Comparison of ENCODE assay signal across 9 cellular contexts in the genomic region with DNA sequence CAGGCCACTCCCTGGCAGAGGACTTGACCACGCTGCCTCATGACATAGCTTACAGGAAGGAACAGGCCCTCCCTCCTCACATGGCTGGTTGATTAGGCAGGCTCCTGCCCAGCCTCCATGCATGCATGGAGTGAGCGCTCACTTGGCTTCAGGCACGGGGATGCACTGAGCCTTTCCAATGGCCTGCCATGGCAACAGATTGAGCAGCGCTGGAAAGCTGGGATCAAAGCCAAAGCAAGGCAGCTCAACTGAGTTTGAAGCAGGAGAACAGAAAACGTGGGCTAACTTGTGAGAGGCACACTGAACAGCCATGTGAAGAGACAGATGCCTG. TPM values are rescaled to one million over a fixed set of nuclear protein-coding genes. Genes with fewer than 3 reads are reported as not detected.
DNase-seq lines count a peak whose midpoint lies in the region; ATAC-seq, FAIRE-seq and TF ChIP-seq lines count a peak whose summit lies in the region.
"Had no signal": no experiment of that assay in that cellular context is flagged by ENCODE, and none has a peak within 500 bp of the region (broad histone marks: within the 10 kb centered on the region; RNA-seq: fewer than 3 reads in every experiment).

No MANE protein-coding gene starts in this region.

- no peak for FAIRE-seq in astrocyte (lab: Jason Lieb, UNC)

- H3K9me3 Mint-ChIP-seq in astrocyte (ENCODE audit: unreplicated experiment): no peaks in the 10 kb centered on the region

- H3K4me1 ChIP-seq in astrocyte (ENCODE audit: insufficient read depth, low read length): peaks cover 16% of the 10 kb centered on the region

- peaks cover 99% of the 10 kb centered on the region for H3K36me3 ChIP-seq in astrocyte (ENCODE audit: insufficient read depth, low read length)

- peaks cover 45% of the 10 kb centered on the region for H3K36me3 Mint-ChIP-seq in astrocyte (ENCODE audit: low read depth, unreplicated experiment)

- H3K27me3 ChIP-seq in astrocyte (ENCODE audit: insufficient read depth, low read length): no peaks in the 10 kb centered on the region

- peaks cover 51% of the 10 kb centered on the region for H3K4me1 Mint-ChIP-seq in astrocyte (ENCODE audit: low read depth, unreplicated experiment)

- no peak for TF ChIP-seq CTCF in astrocyte (IDR thresholded peaks at IDR 0.05; ENCODE audit: insufficient read depth, low read depth, low read length)

- no peak for ATAC-seq in GM21423 (IDR thresholded peaks at IDR 0.05; ENCODE audit: unreplicated experiment)
- ATAC-seq in HG03139 (IDR thresholded peaks at IDR 0.05; ENCODE audit: unreplicated experiment): no peak

- H3K9me3 ChIP-seq in astrocyte (ENCODE audit: insufficient read depth, low read depth, low read length): no peaks in the 10 kb centered on the region
- H3K9me3 ChIP-seq: BLaER1 treated with 17β-estradiol and CSF1 and Interleukin-3, amounts not matched to agents 10 nM and 100 nM had no signal

- H3K4me3 Mint-ChIP-seq in astrocyte (ENCODE audit: unreplicated experiment): no peak overlapping the region

- DNase-seq in NCI-H345 (lab: John Stamatoyannopoulos, UW) (peak; percentile 60), NCI-H345 treated with DMSO at 0.1 percent for 48 hours (lab: John Stamatoyannopoulos, UW; ENCODE audit: unreplicated experiment) (no peak), astrocyte (ENCODE audit: low read depth) (peak; percentile 80), hippocampal formation (lab: John Stamatoyannopoulos, UW) (peak; percentile 74 to 88), superior temporal gyrus (ENCODE audit: extremely low spot score) (peak; percentile 90), RKO (ENCODE audit: low spot score) (no peak)

- H3K9ac ChIP-seq in astrocyte (ENCODE audit: low read length): peak overlapping the region; percentile 41

- H3K27me3 Mint-ChIP-seq in astrocyte (ENCODE audit: low read depth, unreplicated experiment): no peaks in the 10 kb centered on the region

- H4K20me1 ChIP-seq in astrocyte (ENCODE audit: insufficient read depth, low read length): peaks cover 100% of the 10 kb centered on the region

- H3K79me2 ChIP-seq in astrocyte (ENCODE audit: insufficient read depth, low read length): peaks cover 65% of the 10 kb centered on the region

- H2AFZ ChIP-seq in astrocyte (ENCODE audit: low read depth, low read length): no peak overlapping the region

- no peak overlapping the region for H3K4me3 ChIP-seq in astrocyte (ENCODE audit: insufficient read depth, low read depth, low read length)
- H3K4me3 ChIP-seq: BLaER1 treated with 17β-estradiol and CSF1 and Interleukin-3, amounts not matched to agents 10 nM and 100 nM had no signal

- no peak overlapping the region for H3K4me2 ChIP-seq in astrocyte (ENCODE audit: low read length)

- no peak overlapping the region for H3K27ac ChIP-seq in astrocyte (ENCODE audit: low read depth, low read length)

- peak overlapping the region; percentile 84 for H3K27ac Mint-ChIP-seq in astrocyte (ENCODE audit: unreplicated experiment)

RNA-seq across cellular contexts. Expression of gene GRAMD2A, which starts 5.9 kb away (rescaled TPM):
- total RNA-seq in astrocyte: 0.68 and 0.77 TPM in 2 replicates

RNA-seq across cellular contexts. Expression of gene PKM, which starts 27.5 kb away (rescaled TPM):
- total RNA-seq in astrocyte: 2,189 and 2,288 TPM in 2 replicates

Comparison
In these comparisons a context has a peak if more than half of its experiments do, and no peak if none do; other contexts are left out.
1. DNase-seq: peak in NCI-H345 (single experiment), astrocyte (single experiment), hippocampal formation (2 of 2) and superior temporal gyrus (single experiment); none in NCI-H345 treated with DMSO at 0.1 percent for 48 hours (single experiment) and RKO (single experiment).